1 cellular context compared by ENCODE assay signal in the genomic region with DNA sequence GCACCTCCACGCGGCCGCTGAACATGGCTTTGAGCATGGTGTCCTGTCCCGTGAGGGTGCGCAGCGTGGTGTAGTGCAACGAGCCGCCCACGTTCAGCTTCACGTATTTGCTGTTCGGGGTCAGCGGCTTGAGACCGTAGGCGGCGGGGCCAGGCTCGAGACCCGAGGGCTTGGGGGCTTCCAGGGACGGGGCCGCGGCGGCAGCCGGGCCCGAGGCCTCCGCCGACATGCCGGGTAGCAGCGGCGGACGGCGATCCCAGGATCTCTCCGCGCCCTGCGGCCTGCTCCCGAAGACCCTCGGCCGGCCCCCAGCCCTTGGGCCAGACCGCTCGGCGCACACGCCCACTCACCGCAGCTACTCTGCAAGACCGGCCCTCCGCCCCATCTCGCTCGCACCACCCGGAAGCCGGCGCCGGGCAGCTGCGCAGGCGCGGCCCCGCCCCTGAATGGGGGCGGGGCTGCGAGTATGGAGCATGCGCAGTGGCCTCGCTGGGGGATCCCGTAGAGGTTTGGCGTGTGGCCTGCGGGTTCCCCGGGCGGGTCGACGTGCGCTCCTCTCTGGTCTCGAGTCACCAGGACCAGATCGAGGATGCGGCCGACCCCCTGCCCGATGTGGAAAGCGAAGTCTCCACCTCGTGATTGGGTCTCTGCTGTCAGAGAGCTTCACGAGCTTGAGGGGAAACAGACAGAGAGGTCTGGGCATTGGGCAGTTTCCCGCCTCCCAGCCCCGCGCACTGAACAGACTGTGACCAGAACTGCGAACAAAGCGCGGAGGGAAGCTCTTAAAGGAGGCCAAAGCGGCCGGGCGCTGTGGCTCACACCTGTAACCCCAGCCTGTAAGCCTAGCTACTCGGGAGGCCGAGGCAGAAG.
TF ChIP-seq lines count a peak whose summit lies in the region.

KCTD13 (minus strand) TSS at position 422 of the 870 bp plus-strand sequence; CDS start at position 229, 193 bp downstream.

TF ChIP-seq in HepG2, 621 proteins besides CTCF, POLR2A, EP300 and RAD21 (continued from another document and continues in another):
- TF ChIP-seq, protein P1, sequence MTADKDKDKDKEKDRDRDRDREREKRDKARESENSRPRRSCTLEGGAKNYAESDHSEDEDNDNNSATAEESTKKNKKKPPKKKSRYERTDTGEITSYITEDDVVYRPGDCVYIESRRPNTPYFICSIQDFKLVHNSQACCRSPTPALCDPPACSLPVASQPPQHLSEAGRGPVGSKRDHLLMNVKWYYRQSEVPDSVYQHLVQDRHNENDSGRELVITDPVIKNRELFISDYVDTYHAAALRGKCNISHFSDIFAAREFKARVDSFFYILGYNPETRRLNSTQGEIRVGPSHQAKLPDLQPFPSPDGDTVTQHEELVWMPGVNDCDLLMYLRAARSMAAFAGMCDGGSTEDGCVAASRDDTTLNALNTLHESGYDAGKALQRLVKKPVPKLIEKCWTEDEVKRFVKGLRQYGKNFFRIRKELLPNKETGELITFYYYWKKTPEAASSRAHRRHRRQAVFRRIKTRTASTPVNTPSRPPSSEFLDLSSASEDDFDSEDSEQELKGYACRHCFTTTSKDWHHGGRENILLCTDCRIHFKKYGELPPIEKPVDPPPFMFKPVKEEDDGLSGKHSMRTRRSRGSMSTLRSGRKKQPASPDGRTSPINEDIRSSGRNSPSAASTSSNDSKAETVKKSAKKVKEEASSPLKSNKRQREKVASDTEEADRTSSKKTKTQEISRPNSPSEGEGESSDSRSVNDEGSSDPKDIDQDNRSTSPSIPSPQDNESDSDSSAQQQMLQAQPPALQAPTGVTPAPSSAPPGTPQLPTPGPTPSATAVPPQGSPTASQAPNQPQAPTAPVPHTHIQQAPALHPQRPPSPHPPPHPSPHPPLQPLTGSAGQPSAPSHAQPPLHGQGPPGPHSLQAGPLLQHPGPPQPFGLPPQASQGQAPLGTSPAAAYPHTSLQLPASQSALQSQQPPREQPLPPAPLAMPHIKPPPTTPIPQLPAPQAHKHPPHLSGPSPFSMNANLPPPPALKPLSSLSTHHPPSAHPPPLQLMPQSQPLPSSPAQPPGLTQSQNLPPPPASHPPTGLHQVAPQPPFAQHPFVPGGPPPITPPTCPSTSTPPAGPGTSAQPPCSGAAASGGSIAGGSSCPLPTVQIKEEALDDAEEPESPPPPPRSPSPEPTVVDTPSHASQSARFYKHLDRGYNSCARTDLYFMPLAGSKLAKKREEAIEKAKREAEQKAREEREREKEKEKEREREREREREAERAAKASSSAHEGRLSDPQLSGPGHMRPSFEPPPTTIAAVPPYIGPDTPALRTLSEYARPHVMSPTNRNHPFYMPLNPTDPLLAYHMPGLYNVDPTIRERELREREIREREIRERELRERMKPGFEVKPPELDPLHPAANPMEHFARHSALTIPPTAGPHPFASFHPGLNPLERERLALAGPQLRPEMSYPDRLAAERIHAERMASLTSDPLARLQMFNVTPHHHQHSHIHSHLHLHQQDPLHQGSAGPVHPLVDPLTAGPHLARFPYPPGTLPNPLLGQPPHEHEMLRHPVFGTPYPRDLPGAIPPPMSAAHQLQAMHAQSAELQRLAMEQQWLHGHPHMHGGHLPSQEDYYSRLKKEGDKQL (CRISPR knock-in tag; IDR thresholded peaks at IDR 0.05; ENCODE audit: low read depth): no peak
- TF ChIP-seq SMC3 (IDR thresholded peaks at IDR 0.05; ENCODE audit: low read length) (no peak), RXRB (CRISPR knock-in tag; IDR thresholded peaks at IDR 0.05; ENCODE audit: borderline replicate concordance) (peak; percentile 59; the same call in 1 of the 2 replicates), SRF (IDR thresholded peaks at IDR 0.05; ENCODE audit: low read depth, low read length) (no peak), ZNF570 (CRISPR knock-in tag; IDR thresholded peaks at IDR 0.05; ENCODE audit: borderline replicate concordance) (0 out of 2 replicates have a peak, but pooled peaks have one; percentile 63), KDM6A (CRISPR knock-in tag; IDR thresholded peaks at IDR 0.05; ENCODE audit: low read depth) (0 out of 2 replicates have a peak, but pooled peaks have one; percentile 26), KLF11 (CRISPR knock-in tag; IDR thresholded peaks at IDR 0.05) (peak; percentile 1), ZNF549 (CRISPR knock-in tag; IDR thresholded peaks at IDR 0.05) (no peak), ZMAT3 (CRISPR knock-in tag; conservative IDR thresholded peaks at IDR 0.05) (peak; percentile 79; the same call in 1 of the 2 replicates), FOXA3 (CRISPR knock-in tag; IDR thresholded peaks at IDR 0.05) (peak; percentile 56; the same call in 1 of the 2 replicates), ZSCAN31 (CRISPR knock-in tag; IDR thresholded peaks at IDR 0.05; ENCODE audit: low read depth) (peak; percentile 97), RELA (CRISPR knock-in tag; IDR thresholded peaks at IDR 0.05) (peak; percentile 12; the same call in 1 of the 2 replicates), TOPORS (CRISPR knock-in tag; IDR thresholded peaks at IDR 0.05) (peak; percentile 93), ZNF547 (CRISPR knock-in tag; IDR thresholded peaks at IDR 0.05) (peak; percentile 91), MLLT10 (CRISPR knock-in tag; IDR thresholded peaks at IDR 0.05) (no peak), ZNF496 (CRISPR knock-in tag; IDR thresholded peaks at IDR 0.05; ENCODE audit: insufficient replicate concordance) (no peak), NFATC3 (CRISPR knock-in tag; IDR thresholded peaks at IDR 0.05) (0 out of 2 replicates have a peak, but pooled peaks have one; percentile 86), FOSL1 (CRISPR knock-in tag; IDR thresholded peaks at IDR 0.05; ENCODE audit: borderline replicate concordance) (no peak), HIVEP1 (CRISPR knock-in tag; IDR thresholded peaks at IDR 0.05) (peak; percentile 97), ESRRA (CRISPR knock-in tag; IDR thresholded peaks at IDR 0.05; ENCODE audit: low read depth) (no peak; the same call in 1 of the 2 replicates), GPBP1L1 (CRISPR knock-in tag; IDR thresholded peaks at IDR 0.05) (no peak), HHEX (CRISPR knock-in tag; IDR thresholded peaks at IDR 0.05) (no peak), ZC3H13 (CRISPR knock-in tag; IDR thresholded peaks at IDR 0.05) (peak; percentile 67), RXRA (CRISPR knock-in tag; IDR thresholded peaks at IDR 0.05) (peak; percentile 61), ZNF563 (CRISPR knock-in tag; IDR thresholded peaks at IDR 0.05) (peak; percentile 83; the same call in 1 of the 2 replicates), RFXANK (CRISPR knock-in tag; IDR thresholded peaks at IDR 0.05) (peak; percentile 82; the same call in 1 of the 2 replicates), HOXA7 (CRISPR knock-in tag; IDR thresholded peaks at IDR 0.05) (no peak; the same call in 1 of the 2 replicates), ZBTB44 (CRISPR knock-in tag; IDR thresholded peaks at IDR 0.05) (peak; percentile 46; the same call in 1 of the 2 replicates), BRD4 (CRISPR knock-in tag; IDR thresholded peaks at IDR 0.05) (peak; percentile 91), CBX2 (IDR thresholded peaks at IDR 0.05; ENCODE audit: low read depth, low read length) (no peak), CBX2 (CRISPR knock-in tag; IDR thresholded peaks at IDR 0.05; ENCODE audit: low read depth) (no peak), FOXA1 (IDR thresholded peaks at IDR 0.05) (no peak), FOXA1 (CRISPR knock-in tag; IDR thresholded peaks at IDR 0.05) (peak; percentile 26), CREB3 (CRISPR knock-in tag; IDR thresholded peaks at IDR 0.05) (peak; percentile 64; the same call in 1 of the 2 replicates), SMAD9 (CRISPR knock-in tag; IDR thresholded peaks at IDR 0.05) (peak; percentile 19; the same call in 1 of the 2 replicates), SPEN (CRISPR knock-in tag; IDR thresholded peaks at IDR 0.05; ENCODE audit: low read depth) (peak; percentile 91), ZNF234 (CRISPR knock-in tag; conservative IDR thresholded peaks at IDR 0.05) (peak; percentile 83; the same call in 1 of the 2 replicates), ZNF296 (CRISPR knock-in tag; conservative IDR thresholded peaks at IDR 0.05) (peak; percentile 8), SETDB1 (CRISPR knock-in tag; IDR thresholded peaks at IDR 0.05; ENCODE audit: borderline replicate concordance) (no peak), ZNF577 (CRISPR knock-in tag; IDR thresholded peaks at IDR 0.05; ENCODE audit: borderline replicate concordance, low read depth) (no peak), GTF2F1 (IDR thresholded peaks at IDR 0.05; ENCODE audit: low read length) (no peak), JUN (CRISPR knock-in tag; IDR thresholded peaks at IDR 0.05) (no peak; the same call in 1 of the 2 replicates), KAT8 (CRISPR knock-in tag; IDR thresholded peaks at IDR 0.05) (peak; percentile 91)
- TF ChIP-seq, protein P2, sequence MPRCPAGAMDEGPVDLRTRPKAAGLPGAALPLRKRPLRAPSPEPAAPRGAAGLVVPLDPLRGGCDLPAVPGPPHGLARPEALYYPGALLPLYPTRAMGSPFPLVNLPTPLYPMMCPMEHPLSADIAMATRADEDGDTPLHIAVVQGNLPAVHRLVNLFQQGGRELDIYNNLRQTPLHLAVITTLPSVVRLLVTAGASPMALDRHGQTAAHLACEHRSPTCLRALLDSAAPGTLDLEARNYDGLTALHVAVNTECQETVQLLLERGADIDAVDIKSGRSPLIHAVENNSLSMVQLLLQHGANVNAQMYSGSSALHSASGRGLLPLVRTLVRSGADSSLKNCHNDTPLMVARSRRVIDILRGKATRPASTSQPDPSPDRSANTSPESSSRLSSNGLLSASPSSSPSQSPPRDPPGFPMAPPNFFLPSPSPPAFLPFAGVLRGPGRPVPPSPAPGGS (CRISPR knock-in tag; IDR thresholded peaks at IDR 0.05): peak; percentile 86; the same call in 1 of the 2 replicates
- TF ChIP-seq, protein P3, sequence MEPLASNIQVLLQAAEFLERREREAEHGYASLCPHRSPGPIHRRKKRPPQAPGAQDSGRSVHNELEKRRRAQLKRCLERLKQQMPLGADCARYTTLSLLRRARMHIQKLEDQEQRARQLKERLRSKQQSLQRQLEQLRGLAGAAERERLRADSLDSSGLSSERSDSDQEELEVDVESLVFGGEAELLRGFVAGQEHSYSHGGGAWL (CRISPR knock-in tag; IDR thresholded peaks at IDR 0.05): peak; percentile 95; the same call in 1 of the 2 replicates
- TF ChIP-seq, protein P4, sequence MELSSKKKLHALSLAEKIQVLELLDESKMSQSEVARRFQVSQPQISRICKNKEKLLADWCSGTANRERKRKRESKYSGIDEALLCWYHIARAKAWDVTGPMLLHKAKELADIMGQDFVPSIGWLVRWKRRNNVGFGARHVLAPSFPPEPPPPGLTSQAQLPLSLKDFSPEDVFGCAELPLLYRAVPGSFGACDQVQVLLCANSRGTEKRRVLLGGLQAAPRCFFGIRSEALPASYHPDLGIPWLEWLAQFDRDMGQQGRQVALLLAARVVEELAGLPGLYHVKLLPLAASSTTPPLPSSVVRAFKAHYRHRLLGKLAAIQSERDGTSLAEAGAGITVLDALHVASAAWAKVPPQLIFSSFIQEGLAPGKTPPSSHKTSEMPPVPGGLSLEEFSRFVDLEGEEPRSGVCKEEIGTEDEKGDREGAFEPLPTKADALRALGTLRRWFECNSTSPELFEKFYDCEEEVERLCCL (CRISPR knock-in tag; IDR thresholded peaks at IDR 0.05; ENCODE audit: borderline replicate concordance): no peak; the same call in 1 of the 2 replicates
- TF ChIP-seq, protein P5, sequence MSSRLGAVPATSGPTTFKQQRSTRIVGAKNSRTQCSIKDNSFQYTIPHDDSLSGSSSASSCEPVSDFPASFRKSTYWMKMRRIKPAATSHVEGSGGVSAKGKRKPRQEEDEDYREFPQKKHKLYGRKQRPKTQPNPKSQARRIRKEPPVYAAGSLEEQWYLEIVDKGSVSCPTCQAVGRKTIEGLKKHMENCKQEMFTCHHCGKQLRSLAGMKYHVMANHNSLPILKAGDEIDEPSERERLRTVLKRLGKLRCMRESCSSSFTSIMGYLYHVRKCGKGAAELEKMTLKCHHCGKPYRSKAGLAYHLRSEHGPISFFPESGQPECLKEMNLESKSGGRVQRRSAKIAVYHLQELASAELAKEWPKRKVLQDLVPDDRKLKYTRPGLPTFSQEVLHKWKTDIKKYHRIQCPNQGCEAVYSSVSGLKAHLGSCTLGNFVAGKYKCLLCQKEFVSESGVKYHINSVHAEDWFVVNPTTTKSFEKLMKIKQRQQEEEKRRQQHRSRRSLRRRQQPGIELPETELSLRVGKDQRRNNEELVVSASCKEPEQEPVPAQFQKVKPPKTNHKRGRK (CRISPR knock-in tag; IDR thresholded peaks at IDR 0.05): no peak
- TF ChIP-seq, protein P6, sequence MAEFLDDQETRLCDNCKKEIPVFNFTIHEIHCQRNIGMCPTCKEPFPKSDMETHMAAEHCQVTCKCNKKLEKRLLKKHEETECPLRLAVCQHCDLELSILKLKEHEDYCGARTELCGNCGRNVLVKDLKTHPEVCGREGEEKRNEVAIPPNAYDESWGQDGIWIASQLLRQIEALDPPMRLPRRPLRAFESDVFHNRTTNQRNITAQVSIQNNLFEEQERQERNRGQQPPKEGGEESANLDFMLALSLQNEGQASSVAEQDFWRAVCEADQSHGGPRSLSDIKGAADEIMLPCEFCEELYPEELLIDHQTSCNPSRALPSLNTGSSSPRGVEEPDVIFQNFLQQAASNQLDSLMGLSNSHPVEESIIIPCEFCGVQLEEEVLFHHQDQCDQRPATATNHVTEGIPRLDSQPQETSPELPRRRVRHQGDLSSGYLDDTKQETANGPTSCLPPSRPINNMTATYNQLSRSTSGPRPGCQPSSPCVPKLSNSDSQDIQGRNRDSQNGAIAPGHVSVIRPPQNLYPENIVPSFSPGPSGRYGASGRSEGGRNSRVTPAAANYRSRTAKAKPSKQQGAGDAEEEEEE (CRISPR knock-in tag; IDR thresholded peaks at IDR 0.05; ENCODE audit: borderline replicate concordance): no peak; the same call in 1 of the 2 replicates
